ENCODE assay signal across 24 cellular contexts in genomic region chr7:158612546-158612945, GRCh38. TPM values are rescaled to one million over a fixed set of nuclear protein-coding genes. Genes with fewer than 3 reads are reported as not detected.
DNase-seq lines count a peak whose midpoint lies in the region; ATAC-seq and TF ChIP-seq lines count a peak whose summit lies in the region.
"Had no signal": no experiment of that assay in that cellular context is flagged by ENCODE, and none has a peak within 500 bp of the region (broad histone marks: within the 10 kb centered on the region; RNA-seq: fewer than 3 reads in every experiment).

No MANE protein-coding gene starts in this region.

- H3K4me2 ChIP-seq in OCI-LY1 (ENCODE audit: low read length): no peak overlapping the region
- H3K4me2 ChIP-seq: SK-N-SH had no signal

- peaks cover 29% of the 10 kb centered on the region for H3K4me1 ChIP-seq in OCI-LY1 (ENCODE audit: insufficient read depth, low read length, severe bottlenecking)
- H3K4me1 ChIP-seq: Peyer's patch had no signal

- no peaks in the 10 kb centered on the region for H4K20me1 ChIP-seq in OCI-LY1 (ENCODE audit: insufficient read depth, low read length)

- H3K9me2 ChIP-seq in OCI-LY1 (ENCODE audit: low read depth, low read length): no peaks in the 10 kb centered on the region
- H3K9me2 ChIP-seq: SK-N-SH had no signal

- CTCF ChIA-PET in activated CD8-positive, alpha-beta memory T cell treated with anti-CD3 and anti-CD28 coated beads, Interleukin-2, amount 10 ng/mL, durations not matched to agents 7 days and 5 days (lab: Charles Lee): no interaction called here

- peaks cover 4% of the 10 kb centered on the region for H3K4me1 Mint-ChIP-seq in activated CD8-positive, alpha-beta memory T cell treated with anti-CD3 and anti-CD28 coated beads, Interleukin-2, amount 10 ng/mL, durations not matched to agents 7 days and 5 days

- no peak overlapping the region for H3K4me3 ChIP-seq in OCI-LY1 (ENCODE audit: low read depth, low read length, poor library complexity, severe bottlenecking)
- H3K4me3 ChIP-seq: Peyer's patch had no signal

- no peaks in the 10 kb centered on the region for H3F3A ChIP-seq in OCI-LY1 (ENCODE audit: insufficient read depth, low read length)

- TF ChIP-seq CTCF in OCI-LY1 (IDR thresholded peaks at IDR 0.05; ENCODE audit: low read length): no peak

- H3K27ac ChIP-seq in OCI-LY1 (ENCODE audit: low read depth, low read length, poor library complexity, severe bottlenecking): peak overlapping the region; percentile 65
- H3K27ac ChIP-seq: 22Rv1, Peyer's patch had no signal

- no peak overlapping the region for H3K9ac ChIP-seq in OCI-LY1 (ENCODE audit: low read length)
- H3K9ac ChIP-seq: SK-N-SH had no signal

- H3K36me3 Mint-ChIP-seq in activated CD8-positive, alpha-beta memory T cell treated with anti-CD3 and anti-CD28 coated beads, Interleukin-2, amount 10 ng/mL, durations not matched to agents 7 days and 5 days: peaks cover 33% of the 10 kb centered on the region
- H3K36me3 Mint-ChIP-seq: CD4-positive, alpha-beta memory T cell had no signal

- H3K9me3 Mint-ChIP-seq in activated CD8-positive, alpha-beta memory T cell treated with anti-CD3 and anti-CD28 coated beads, Interleukin-2, amount 10 ng/mL, durations not matched to agents 7 days and 5 days (ENCODE audit: low read depth): no peaks in the 10 kb centered on the region
- H3K9me3 Mint-ChIP-seq: CD4-positive, alpha-beta memory T cell had no signal

- H3K9me3 ChIP-seq in OCI-LY1 (ENCODE audit: low read length): no peaks in the 10 kb centered on the region
- H3K9me3 ChIP-seq: Peyer's patch, SK-N-SH had no signal

- no peak for ATAC-seq in activated CD8-positive, alpha-beta memory T cell treated with anti-CD3 and anti-CD28 coated beads, Interleukin-2, amount 10 ng/mL, durations not matched to agents 7 days and 5 days
- no peak for ATAC-seq in HG02678 (IDR thresholded peaks at IDR 0.05; ENCODE audit: unreplicated experiment)
- ATAC-seq: HepG2 had no signal

- intact Hi-C loops in head of caudate nucleus (cut with DNase I): no loop called here

- H3K27ac Mint-ChIP-seq in activated CD8-positive, alpha-beta memory T cell treated with anti-CD3 and anti-CD28 coated beads, Interleukin-2, amount 10 ng/mL, durations not matched to agents 7 days and 5 days: no peak overlapping the region

- peak; percentile 34 for DNase-seq in activated CD8-positive, alpha-beta memory T cell treated with anti-CD3 and anti-CD28 coated beads, Interleukin-2, amount 50 U/mL, for 48 hours
- DNase-seq in activated CD8-positive, alpha-beta memory T cell treated with anti-CD3 and anti-CD28 coated beads, Interleukin-2, amount 10 ng/mL, durations not matched to agents 7 days and 5 days: no peak
- DNase-seq in head of caudate nucleus (peak in 41 of 42 donors; percentile 8 to 76 (median 45)), putamen (ENCODE audit: low spot score) (peak; percentile 51), NCI-H187 treated with DMSO at 0.1 percent for 48 hours (lab: John Stamatoyannopoulos, UW) (no peak)
- DNase-seq in activated effector memory CD4-positive, alpha-beta T cell treated with Interleukin-2 at 50 U/mL for 16 hours: no peak
- DNase-seq: CD4-positive, alpha-beta memory T cell; COR-L47; DMS53; MV-4-11; NCI-H1105; NCI-H146; NCI-H2029 treated with DMSO at 0.1 percent for 48 hours; NCI-H2227 treated with DMSO at 0.1 percent for 48 hours; NCI-H69; OCI-M1; Peyer's patch; SK-N-SH; SW 1271 had no signal

- no peak overlapping the region for H2AFZ ChIP-seq in OCI-LY1 (ENCODE audit: low read length)

- H3K36me3 ChIP-seq in OCI-LY1 (ENCODE audit: insufficient read depth, low read length): peaks cover 35% of the 10 kb centered on the region
- H3K36me3 ChIP-seq: Peyer's patch had no signal

- no peaks in the 10 kb centered on the region for H3K79me2 ChIP-seq in OCI-LY1 (ENCODE audit: insufficient read depth, low read length)

- H3K27me3 Mint-ChIP-seq in activated CD8-positive, alpha-beta memory T cell treated with anti-CD3 and anti-CD28 coated beads, Interleukin-2, amount 10 ng/mL, durations not matched to agents 7 days and 5 days: no peaks in the 10 kb centered on the region
- H3K27me3 Mint-ChIP-seq: B cell; CD4-positive, alpha-beta memory T cell had no signal

- H3K27me3 ChIP-seq in OCI-LY1 (ENCODE audit: insufficient read depth, low read length): no peaks in the 10 kb centered on the region
- H3K27me3 ChIP-seq: Peyer's patch had no signal

- H3K4me3 Mint-ChIP-seq in activated CD8-positive, alpha-beta memory T cell treated with anti-CD3 and anti-CD28 coated beads, Interleukin-2, amount 10 ng/mL, durations not matched to agents 7 days and 5 days: no peak overlapping the region
- H3K4me3 Mint-ChIP-seq: CD4-positive, alpha-beta memory T cell had no signal

RNA-seq across cellular contexts. Expression of gene PTPRN2, which starts 24.9 kb away (rescaled TPM):
- 1 to 10 TPM; 3.2 to 5.7 TPM for total RNA-seq in activated CD8-positive, alpha-beta memory T cell treated with anti-CD3 and anti-CD28 coated beads, Interleukin-2, amount 10 ng/mL, durations not matched to agents 7 days and 5 days

Comparison
In these comparisons a context has a peak if more than half of its experiments do, and no peak if none do; other contexts are left out.
1. DNase-seq: peak in activated CD8-positive, alpha-beta memory T cell treated with anti-CD3 and anti-CD28 coated beads, Interleukin-2, amount 50 U/mL, for 48 hours (single experiment), head of caudate nucleus (41 of 42) and putamen (single experiment); none in activated CD8-positive, alpha-beta memory T cell treated with anti-CD3 and anti-CD28 coated beads, Interleukin-2, amount 10 ng/mL, durations not matched to agents 7 days and 5 days (single experiment), activated effector memory CD4-positive, alpha-beta T cell treated with Interleukin-2 at 50 U/mL for 16 hours (single experiment) and NCI-H187 treated with DMSO at 0.1 percent for 48 hours (single experiment).